ENCODE assay signal across 7 cellular contexts in genomic region chr5:168702511-168702910, GRCh38.
"Had no signal": no experiment of that assay in that cellular context is flagged by ENCODE, and none has a peak within 500 bp of the region (broad histone marks: within the 10 kb centered on the region; RNA-seq: fewer than 3 reads in every experiment).

No MANE protein-coding gene starts in this region.

- H3K27ac Mint-ChIP-seq: IgD-negative memory B cell had no signal

- H3K36me3 Mint-ChIP-seq: IgD-negative memory B cell had no signal

- ATAC-seq: K562 had no signal

- DNase-seq: IMR-90, KBM-7, KG1 had no signal

- H3K4me3 ChIP-seq: K562 had no signal

- H3K9me3 Mint-ChIP-seq: IgD-negative memory B cell had no signal

- H3K4me1 Mint-ChIP-seq: IgD-negative memory B cell had no signal

- H3K4me3 Mint-ChIP-seq: IgD-negative memory B cell had no signal

- H3K27ac ChIP-seq: HL-60 had no signal

- FAIRE-seq: HTR-8/SVneo, K562 had no signal
